Comparison of ENCODE assay signal across 8 cellular contexts in the genomic region with DNA sequence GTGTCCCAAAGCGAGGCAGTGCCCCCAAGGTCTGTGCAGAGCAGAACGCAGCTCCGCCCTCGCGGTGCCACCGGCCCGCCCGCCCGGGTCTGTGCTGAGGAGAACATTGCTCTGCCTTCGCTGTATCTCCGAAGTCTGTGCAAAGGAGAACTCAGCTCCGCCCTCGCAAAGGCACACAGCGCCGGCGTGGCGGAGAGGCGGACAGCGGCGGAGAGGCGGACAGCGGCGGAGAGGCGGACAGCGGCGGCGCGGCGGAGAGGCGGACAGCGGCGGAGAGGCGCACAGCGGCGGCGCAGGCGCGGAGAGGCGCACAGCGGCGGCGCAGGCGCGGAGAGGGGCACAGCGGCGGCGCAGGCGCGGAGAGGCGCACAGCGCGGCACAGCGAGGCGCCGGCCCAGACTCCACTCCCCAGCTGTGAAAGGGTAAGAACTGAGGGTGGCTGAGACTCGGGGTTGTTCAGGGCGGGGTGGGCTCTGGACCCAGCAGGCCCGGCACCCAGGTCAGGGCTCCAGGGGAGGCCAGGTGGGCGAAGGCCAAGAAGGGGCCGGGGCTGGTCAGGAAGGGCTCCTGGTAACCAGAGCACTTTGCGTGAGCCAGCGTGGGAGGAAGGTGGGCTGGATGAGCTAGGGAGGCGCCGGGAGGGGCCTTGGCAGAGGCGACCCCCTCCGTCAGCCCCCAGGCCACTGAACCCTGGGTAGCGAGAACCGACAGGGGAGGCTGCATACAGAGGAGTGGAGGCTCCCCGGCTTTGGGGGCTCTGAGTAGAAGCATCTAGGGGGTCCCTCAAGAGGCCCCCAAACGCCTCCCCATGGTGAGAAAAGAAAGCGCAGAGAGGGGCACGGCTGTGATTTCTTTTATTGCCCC. TPM values are rescaled to one million over a fixed set of nuclear protein-coding genes. Genes with fewer than 3 reads are reported as not detected.
DNase-seq lines count a peak whose midpoint lies in the region; ATAC-seq and TF ChIP-seq lines count a peak whose summit lies in the region.
"Not testable (repeated sequence)": the region's sequence is repeated elsewhere in the genome, so short reads cannot be mapped to it uniquely, and the experiment has no call there.

No MANE protein-coding gene starts in this region.

- H3K4me3 ChIP-seq in AG04449 (ENCODE audit: low read depth, low read length): peak overlapping the region; percentile 71
- H3K4me3 ChIP-seq in right lobe of liver: peak overlapping the region; percentile 79 to 83 (median 79)

- peak overlapping the region; percentile 36 to 60 (median 49) for H3K27ac ChIP-seq in right lobe of liver

- not testable (repeated sequence) for H3K27me3 ChIP-seq in right lobe of liver

- not testable (repeated sequence) for DNase-seq in AG04449 (ENCODE audit: low read depth, low spot score)
- DNase-seq in NOMO-1 treated with DMSO at 0.1 percent for 48 hours (lab: John Stamatoyannopoulos, UW; ENCODE audit: unreplicated experiment) (peak; percentile 39), ecto neural progenitor cell (ENCODE audit: low spot score) (peak; percentile 78), right lobe of liver (peak; percentile 69 to 73 (median 72))
- DNase-seq in activated CD8-positive, alpha-beta memory T cell treated with anti-CD3 and anti-CD28 coated beads for 1 hour (ENCODE audit: extremely low read depth in 1 of 2, low read depth in 1 of 2): peak; percentile 29 to 69
- peak; percentile 44 to 61 (median 52) for DNase-seq in stimulated activated CD4-positive, alpha-beta T cell treated with anti-CD3 and anti-CD28 coated beads, Interleukin-1b, Interleukin-23, amount 100 ng/mL, for 24 hours (ENCODE audit: low read depth in 4 of 4, low spot score in 1 of 4)

- CTCF ChIA-PET in AG04449 (lab: Yijun Ruan, JAX): not testable (repeated sequence)

- TF ChIP-seq POLR2A in right lobe of liver (IDR thresholded peaks at IDR 0.05): peak; percentile 66

- H3K4me1 ChIP-seq in right lobe of liver: not testable (repeated sequence)

- ATAC-seq in GM19043 (IDR thresholded peaks at IDR 0.05; ENCODE audit: low read depth, unreplicated experiment) (peak; percentile 53), HG03558 (IDR thresholded peaks at IDR 0.05; ENCODE audit: extremely low read depth, unreplicated experiment) (peak; percentile 52), right lobe of liver (peak; percentile 94 to 100 (median 97))

- H3K9me3 ChIP-seq in right lobe of liver: not testable (repeated sequence)

- intact Hi-C loops in right lobe of liver (cut with DNase I): not testable (repeated sequence)

- POLR2A ChIA-PET in AG04449 (lab: Yijun Ruan, JAX): not testable (repeated sequence)

- 0% methylated on average over 10 of the region's 72 CpGs for WGBS in right lobe of liver (ENCODE audit: insufficient coverage, low coverage, low lambda C conversion rate, missing lambda C conversion rate)

- not testable (repeated sequence) for H3K36me3 ChIP-seq in right lobe of liver

- TF ChIP-seq CTCF in AG04449 (IDR thresholded peaks at IDR 0.05; ENCODE audit: insufficient read depth, low read length, missing control alignments): peak; percentile 19
- peak; percentile 5 to 24 (median 10) for TF ChIP-seq CTCF in right lobe of liver (IDR thresholded peaks at IDR 0.05)

RNA-seq across cellular contexts. Expression of a gene that starts 53.4 kb away (rescaled TPM):
- total RNA-seq in right lobe of liver: not detected
